In the genomic region with DNA sequence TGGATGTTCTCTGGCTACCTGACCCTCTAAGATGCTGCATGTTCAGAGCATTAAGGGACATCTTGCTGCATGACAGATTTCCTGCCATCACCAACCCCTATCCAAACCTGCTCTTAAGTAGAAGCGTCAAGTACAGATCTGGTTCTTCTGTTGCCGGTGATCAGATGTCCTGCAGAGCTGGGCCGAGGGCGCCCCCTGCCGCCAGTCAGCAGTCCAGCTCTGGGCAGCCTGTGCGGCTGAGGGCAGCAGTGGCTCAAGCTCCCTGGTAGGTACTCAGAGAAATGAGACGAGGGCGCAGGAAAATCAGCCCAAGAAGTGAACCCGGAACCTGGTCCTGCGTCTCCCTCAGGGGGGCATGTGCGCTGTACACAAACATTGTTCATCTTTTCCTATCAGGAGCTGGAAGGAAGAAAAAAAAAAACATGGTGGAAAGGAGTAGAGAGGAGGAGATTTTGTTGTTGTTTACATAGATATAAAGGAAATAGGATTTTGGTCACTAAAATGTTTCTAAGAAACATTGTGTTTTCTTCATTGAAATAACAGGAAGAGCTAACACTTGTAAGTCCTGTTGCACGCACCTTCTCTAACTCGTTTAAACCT, we compare ENCODE assay signal across 1 cellular context.
TF ChIP-seq lines count a peak whose summit lies in the region.

No MANE protein-coding gene starts in this region.

TF ChIP-seq in GM23338, 12 proteins besides CTCF, POLR2A, EP300 and RAD21 (continued from another document):
- TF ChIP-seq STAT1 (IDR thresholded peaks at IDR 0.05; ENCODE audit: unreplicated experiment) (no peak), JUNB (IDR thresholded peaks at IDR 0.05; ENCODE audit: unreplicated experiment) (no peak), EZH2 (IDR thresholded peaks at IDR 0.05; ENCODE audit: low read depth, unreplicated experiment) (no peak), POLR2AphosphoS5 (IDR thresholded peaks at IDR 0.05; ENCODE audit: low read depth) (no peak), REST (IDR thresholded peaks at IDR 0.05; ENCODE audit: unreplicated experiment) (no peak), ZNF114 (CRISPR knock-in tag; IDR thresholded peaks at IDR 0.05) (no peak), NANOG (IDR thresholded peaks at IDR 0.05; ENCODE audit: borderline replicate concordance) (no peak), CREB1 (CRISPR knock-in tag; IDR thresholded peaks at IDR 0.05; ENCODE audit: low read depth) (no peak)
- TF ChIP-seq, protein P1, sequence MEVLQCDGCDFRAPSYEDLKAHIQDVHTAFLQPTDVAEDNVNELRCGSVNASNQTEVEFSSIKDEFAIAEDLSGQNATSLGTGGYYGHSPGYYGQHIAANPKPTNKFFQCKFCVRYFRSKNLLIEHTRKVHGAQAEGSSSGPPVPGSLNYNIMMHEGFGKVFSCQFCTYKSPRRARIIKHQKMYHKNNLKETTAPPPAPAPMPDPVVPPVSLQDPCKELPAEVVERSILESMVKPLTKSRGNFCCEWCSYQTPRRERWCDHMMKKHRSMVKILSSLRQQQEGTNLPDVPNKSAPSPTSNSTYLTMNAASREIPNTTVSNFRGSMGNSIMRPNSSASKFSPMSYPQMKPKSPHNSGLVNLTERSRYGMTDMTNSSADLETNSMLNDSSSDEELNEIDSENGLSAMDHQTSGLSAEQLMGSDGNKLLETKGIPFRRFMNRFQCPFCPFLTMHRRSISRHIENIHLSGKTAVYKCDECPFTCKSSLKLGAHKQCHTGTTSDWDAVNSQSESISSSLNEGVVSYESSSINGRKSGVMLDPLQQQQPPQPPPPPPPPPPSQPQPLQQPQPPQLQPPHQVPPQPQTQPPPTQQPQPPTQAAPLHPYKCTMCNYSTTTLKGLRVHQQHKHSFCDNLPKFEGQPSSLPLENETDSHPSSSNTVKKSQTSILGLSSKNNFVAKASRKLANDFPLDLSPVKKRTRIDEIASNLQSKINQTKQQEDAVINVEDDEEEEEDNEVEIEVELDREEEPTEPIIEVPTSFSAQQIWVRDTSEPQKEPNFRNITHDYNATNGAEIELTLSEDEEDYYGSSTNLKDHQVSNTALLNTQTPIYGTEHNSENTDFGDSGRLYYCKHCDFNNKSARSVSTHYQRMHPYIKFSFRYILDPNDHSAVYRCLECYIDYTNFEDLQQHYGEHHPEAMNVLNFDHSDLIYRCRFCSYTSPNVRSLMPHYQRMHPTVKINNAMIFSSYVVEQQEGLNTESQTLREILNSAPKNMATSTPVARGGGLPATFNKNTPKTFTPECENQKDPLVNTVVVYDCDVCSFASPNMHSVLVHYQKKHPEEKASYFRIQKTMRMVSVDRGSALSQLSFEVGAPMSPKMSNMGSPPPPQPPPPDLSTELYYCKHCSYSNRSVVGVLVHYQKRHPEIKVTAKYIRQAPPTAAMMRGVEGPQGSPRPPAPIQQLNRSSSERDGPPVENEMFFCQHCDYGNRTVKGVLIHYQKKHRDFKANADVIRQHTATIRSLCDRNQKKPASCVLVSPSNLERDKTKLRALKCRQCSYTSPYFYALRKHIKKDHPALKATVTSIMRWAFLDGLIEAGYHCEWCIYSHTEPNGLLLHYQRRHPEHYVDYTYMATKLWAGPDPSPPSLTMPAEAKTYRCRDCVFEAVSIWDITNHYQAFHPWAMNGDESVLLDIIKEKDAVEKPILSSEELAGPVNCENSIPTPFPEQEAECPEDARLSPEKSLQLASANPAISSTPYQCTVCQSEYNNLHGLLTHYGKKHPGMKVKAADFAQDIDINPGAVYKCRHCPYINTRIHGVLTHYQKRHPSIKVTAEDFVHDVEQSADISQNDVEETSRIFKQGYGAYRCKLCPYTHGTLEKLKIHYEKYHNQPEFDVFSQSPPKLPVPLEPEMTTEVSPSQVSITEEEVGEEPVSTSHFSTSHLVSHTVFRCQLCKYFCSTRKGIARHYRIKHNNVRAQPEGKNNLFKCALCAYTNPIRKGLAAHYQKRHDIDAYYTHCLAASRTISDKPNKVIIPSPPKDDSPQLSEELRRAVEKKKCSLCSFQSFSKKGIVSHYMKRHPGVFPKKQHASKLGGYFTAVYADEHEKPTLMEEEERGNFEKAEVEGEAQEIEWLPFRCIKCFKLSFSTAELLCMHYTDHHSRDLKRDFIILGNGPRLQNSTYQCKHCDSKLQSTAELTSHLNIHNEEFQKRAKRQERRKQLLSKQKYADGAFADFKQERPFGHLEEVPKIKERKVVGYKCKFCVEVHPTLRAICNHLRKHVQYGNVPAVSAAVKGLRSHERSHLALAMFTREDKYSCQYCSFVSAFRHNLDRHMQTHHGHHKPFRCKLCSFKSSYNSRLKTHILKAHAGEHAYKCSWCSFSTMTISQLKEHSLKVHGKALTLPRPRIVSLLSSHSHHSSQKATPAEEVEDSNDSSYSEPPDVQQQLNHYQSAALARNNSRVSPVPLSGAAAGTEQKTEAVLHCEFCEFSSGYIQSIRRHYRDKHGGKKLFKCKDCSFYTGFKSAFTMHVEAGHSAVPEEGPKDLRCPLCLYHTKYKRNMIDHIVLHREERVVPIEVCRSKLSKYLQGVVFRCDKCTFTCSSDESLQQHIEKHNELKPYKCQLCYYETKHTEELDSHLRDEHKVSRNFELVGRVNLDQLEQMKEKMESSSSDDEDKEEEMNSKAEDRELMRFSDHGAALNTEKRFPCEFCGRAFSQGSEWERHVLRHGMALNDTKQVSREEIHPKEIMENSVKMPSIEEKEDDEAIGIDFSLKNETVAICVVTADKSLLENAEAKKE (CRISPR knock-in tag; IDR thresholded peaks at IDR 0.05), result no peak
TF ChIP-seq in GM23338: peak in this region for 0.
